In genomic region chr11:57406337-57406904, GRCh38 we compare ENCODE assay signal across 9 cellular contexts. TPM values are rescaled to one million over a fixed set of nuclear protein-coding genes. Genes with fewer than 3 reads are reported as not detected.
DNase-seq lines count a peak whose midpoint lies in the region; ATAC-seq and TF ChIP-seq lines count a peak whose summit lies in the region.
"Had no signal": no experiment of that assay in that cellular context is flagged by ENCODE, and none has a peak within 500 bp of the region (broad histone marks: within the 10 kb centered on the region; RNA-seq: fewer than 3 reads in every experiment).

No MANE protein-coding gene starts in this region.

- peaks cover 9 to 13% (median 9%) of the 10 kb centered on the region in 3 donors for H3K4me1 Mint-ChIP-seq in CD8-positive, alpha-beta memory T cell

- TF ChIP-seq CTCF in RWPE2 (IDR thresholded peaks at IDR 0.05; ENCODE audit: poor library complexity, severe bottlenecking) (no peak), fibroblast of mammary gland (conservative IDR thresholded peaks at IDR 0.05; ENCODE audit: control insufficient read depth, insufficient read depth, low read depth, low read length) (no peak)

- peaks cover 37% of the 10 kb centered on the region for H3K36me3 ChIP-seq in RWPE2 (ENCODE audit: low read depth)
- H3K36me3 ChIP-seq in CD8-positive, alpha-beta memory T cell (ENCODE audit: insufficient read depth, low read length) = peaks cover 8% of the 10 kb centered on the region

- no peaks in the 10 kb centered on the region for H3K27me3 Mint-ChIP-seq in CD8-positive, alpha-beta memory T cell

- H3K4me1 ChIP-seq in RWPE2 (ENCODE audit: insufficient read depth, poor library complexity, severe bottlenecking) = peaks cover 7% of the 10 kb centered on the region
- H3K4me1 ChIP-seq in CD8-positive, alpha-beta memory T cell (ENCODE audit: insufficient read depth, low read length) = no peaks in the 10 kb centered on the region

- H3K27me3 ChIP-seq in RWPE2 (ENCODE audit: insufficient read depth, poor library complexity, severe bottlenecking) = no peaks in the 10 kb centered on the region
- H3K27me3 ChIP-seq in CD8-positive, alpha-beta memory T cell (ENCODE audit: insufficient read depth, low read length, poor library complexity, severe bottlenecking) = no peaks in the 10 kb centered on the region

- no peak overlapping the region for H3K27ac ChIP-seq in RWPE2 (ENCODE audit: poor library complexity, severe bottlenecking)
- no peak overlapping the region for H3K27ac ChIP-seq in CD8-positive, alpha-beta memory T cell (ENCODE audit: low read depth, low read length)

- POLR2A ChIA-PET in CD8-positive, alpha-beta memory T cell (lab: Charles Lee) = no interaction called here

- H3K9me3 ChIP-seq in RWPE2 (ENCODE audit: severe bottlenecking) = no peaks in the 10 kb centered on the region
- no peaks in the 10 kb centered on the region for H3K9me3 ChIP-seq in CD8-positive, alpha-beta memory T cell (ENCODE audit: low read length)

- H3K4me3 Mint-ChIP-seq in CD8-positive, alpha-beta memory T cell = no peak overlapping the region

- peaks cover 10 to 53% (median 20%) of the 10 kb centered on the region in 3 donors for H3K36me3 Mint-ChIP-seq in CD8-positive, alpha-beta memory T cell

- no peak overlapping the region for H3K4me3 ChIP-seq in RWPE2 (ENCODE audit: severe bottlenecking)
- no peak overlapping the region for H3K4me3 ChIP-seq in fibroblast of mammary gland (ENCODE audit: control insufficient read depth, low read depth, low read length)
- H3K4me3 ChIP-seq in CD8-positive, alpha-beta memory T cell (ENCODE audit: low read length) = no peak overlapping the region

- H3K9me3 Mint-ChIP-seq in CD8-positive, alpha-beta memory T cell = no peaks in the 10 kb centered on the region

- ATAC-seq in GM18868 (IDR thresholded peaks at IDR 0.05; ENCODE audit: unreplicated experiment) (peak; percentile 74), HG02763 (IDR thresholded peaks at IDR 0.05; ENCODE audit: unreplicated experiment) (peak; percentile 71), RWPE2 (ENCODE audit: low read depth) (peak; percentile 24; the same call in 2 of the 3 replicates)
- peak; percentile 90 for ATAC-seq in stimulated activated naive CD8-positive, alpha-beta T cell treated with anti-CD3 and anti-CD28 coated beads, Interleukin-15, Interleukin-2, amounts not matched to agents 100 U/mL and 50 U/mL, for 24 hours
- ATAC-seq: Panc1 had no signal

- DNase-seq in RWPE2 (ENCODE audit: low spot score) (no peak), fibroblast of mammary gland (ENCODE audit: low read depth) (peak; percentile 60), AG20443 (ENCODE audit: low spot score) (no peak), NCI-H2171 (lab: John Stamatoyannopoulos, UW) (no peak)
- peak; percentile 62 for DNase-seq in stimulated activated naive CD8-positive, alpha-beta T cell treated with anti-CD3 and anti-CD28 coated beads, Interleukin-15, Interleukin-2, amounts not matched to agents 100 U/mL and 50 U/mL, for 24 hours
- no peak for DNase-seq in CD8-positive, alpha-beta memory T cell

- CTCF ChIA-PET in CD8-positive, alpha-beta memory T cell (lab: Charles Lee) = no interaction called here

- H3K27ac Mint-ChIP-seq in CD8-positive, alpha-beta memory T cell = peak overlapping the region in 4 of 8 donors; percentile 18 to 70 (median 54)

RNA-seq across cellular contexts. Expression of gene PRG2, which starts 16.0 kb away (rescaled TPM):
- total RNA-seq in CD8-positive, alpha-beta memory T cell = under 1 TPM in 1 of 2 experiments, not detected in 1; 0.44 TPM
- polyA plus RNA-seq in CD8-positive, alpha-beta memory T cell = not detected

RNA-seq across cellular contexts. Expression of gene SLC43A3, which starts 20.5 kb away (rescaled TPM):
- total RNA-seq in CD8-positive, alpha-beta memory T cell = 100 to 1,000 TPM; 434 to 447 TPM
- 32.6 TPM for polyA plus RNA-seq in CD8-positive, alpha-beta memory T cell

RNA-seq across cellular contexts. Expression of gene PRG3, which starts 25.5 kb away (rescaled TPM):
- total RNA-seq in CD8-positive, alpha-beta memory T cell = not detected
- polyA plus RNA-seq in CD8-positive, alpha-beta memory T cell = not detected

RNA-seq across cellular contexts. Expression of gene RTN4RL2, which starts 53.9 kb away (rescaled TPM):
- under 1 TPM; 0.24 to 0.27 TPM for total RNA-seq in CD8-positive, alpha-beta memory T cell
- polyA plus RNA-seq in CD8-positive, alpha-beta memory T cell = 0.28 TPM

Comparison
In these comparisons a context has a peak if more than half of its experiments do, and no peak if none do; other contexts are left out.
1. ATAC-seq: peak in every context shown above with its lines; median percentile 90 in stimulated activated naive CD8-positive, alpha-beta T cell treated with anti-CD3 and anti-CD28 coated beads, Interleukin-15, Interleukin-2, amounts not matched to agents 100 U/mL and 50 U/mL, for 24 hours; 74 in GM18868; 71 in HG02763; 24 in RWPE2.
2. DNase-seq: peak in fibroblast of mammary gland (single experiment) and stimulated activated naive CD8-positive, alpha-beta T cell treated with anti-CD3 and anti-CD28 coated beads, Interleukin-15, Interleukin-2, amounts not matched to agents 100 U/mL and 50 U/mL, for 24 hours (single experiment); none in RWPE2 (single experiment), AG20443 (single experiment), NCI-H2171 (single experiment) and CD8-positive, alpha-beta memory T cell (0 of 5).